ENCODE assay signal across 8 cellular contexts in genomic region chr20:25863536-25864325, GRCh38.
DNase-seq lines count a peak whose midpoint lies in the region; TF ChIP-seq lines count a peak whose summit lies in the region.

No MANE protein-coding gene starts in this region.

- peaks cover 11% of the 10 kb centered on the region for H3K27me3 ChIP-seq in CD4-positive, alpha-beta memory T cell (ENCODE audit: insufficient read depth, low read length)
- H3K27me3 ChIP-seq in KMS-11 (ENCODE audit: insufficient read depth, low read depth): no peaks in the 10 kb centered on the region; the same call in 1 of the 2 replicates

- H3K36me3 Mint-ChIP-seq in CD4-positive, alpha-beta memory T cell: no peaks in the 10 kb centered on the region
- no peaks in the 10 kb centered on the region for H3K36me3 Mint-ChIP-seq in nephron (ENCODE audit: low read depth)

- H3K9ac ChIP-seq in KMS-11: no peak overlapping the region; the same call in 1 of the 2 replicates

- peak overlapping the region in 1 of 7 donors; percentile 42 for H3K27ac Mint-ChIP-seq in CD4-positive, alpha-beta memory T cell
- H3K27ac Mint-ChIP-seq in nephron: no peak overlapping the region

- no peaks in the 10 kb centered on the region for H3K9me3 ChIP-seq in CD4-positive, alpha-beta memory T cell (ENCODE audit: control insufficient read depth in 1 of 2, low read length in 2 of 2)

- H3K4me2 ChIP-seq in KMS-11: peak overlapping the region; percentile 60

- peak overlapping the region; percentile 52; the same call in 1 of the 2 replicates for H2AFZ ChIP-seq in KMS-11 (ENCODE audit: low read depth)

- POLR2A ChIA-PET in CD4-positive, alpha-beta memory T cell (lab: Charles Lee; ENCODE audit: partially characterized antibody): no interaction called here

- no peak for DNase-seq in CD4-positive, alpha-beta memory T cell
- DNase-seq in coronary artery (ENCODE audit: low spot score) (no peak), NCI-H1105 treated with DMSO at 0.1 percent for 48 hours (lab: John Stamatoyannopoulos, UW) (no peak), dermis blood vessel endothelial cell (no peak), NCI-H2171 (lab: John Stamatoyannopoulos, UW) (no peak)
- no peak for DNase-seq in stimulated activated CD4-positive, alpha-beta T cell treated with anti-CD3 and anti-CD28 coated beads, Interleukin-4, amount 100 ng/mL, for 24 hours

- H3K4me1 Mint-ChIP-seq in CD4-positive, alpha-beta memory T cell: peaks cover 28 to 78% (median 51%) of the 10 kb centered on the region in 4 donors
- H3K4me1 Mint-ChIP-seq in nephron: peaks cover 16% of the 10 kb centered on the region

- H3K27ac ChIP-seq in CD4-positive, alpha-beta memory T cell (ENCODE audit: low read depth, low read length): no peak overlapping the region
- H3K27ac ChIP-seq in KMS-11 (no peak overlapping the region), coronary artery (peak overlapping the region in 1 of 2 donors; percentile 60)

- peak overlapping the region; percentile 73 to 91 (median 86) for H3K4me3 Mint-ChIP-seq in CD4-positive, alpha-beta memory T cell
- H3K4me3 Mint-ChIP-seq in nephron: peak overlapping the region; percentile 76 to 83 (median 81)

- H3K4me3 ChIP-seq in CD4-positive, alpha-beta memory T cell (ENCODE audit: low read length in 2 of 2): peak overlapping the region in 1 of 2 donors; percentile 34
- H3K4me3 ChIP-seq in KMS-11 (IDR thresholded peaks at IDR 0.05; ENCODE audit: insufficient read depth, low read depth, low read length): no peak overlapping the region
- peak overlapping the region; percentile 77 for H3K4me3 ChIP-seq in coronary artery

- TF ChIP-seq CTCF in KMS-11 (conservative IDR thresholded peaks at IDR 0.05; ENCODE audit: low read depth, low read length) (no peak), coronary artery (IDR thresholded peaks at IDR 0.05) (no peak), nephron (IDR thresholded peaks at IDR 0.05; ENCODE audit: unreplicated experiment in 3 of 3) (no peak)

- H3K9me3 Mint-ChIP-seq in CD4-positive, alpha-beta memory T cell: peaks cover 0 to 9% (median 0%) of the 10 kb centered on the region in 8 donors
- H3K9me3 Mint-ChIP-seq in nephron: no peaks in the 10 kb centered on the region

- intact Hi-C loops in CD4-positive, alpha-beta memory T cell (cut with micrococcal nuclease): loop anchor here (2.0 kb wide), 1 partner anchor 167 kb away; the partner anchor contains the start of gene ZNF337

- CTCF ChIA-PET in CD4-positive, alpha-beta memory T cell (lab: Charles Lee; ENCODE audit: partially characterized antibody): no interaction called here

- peaks cover 51% of the 10 kb centered on the region for H3K4me1 ChIP-seq in CD4-positive, alpha-beta memory T cell (ENCODE audit: insufficient read depth, low read length)
- no peaks in the 10 kb centered on the region for H3K4me1 ChIP-seq in KMS-11 (ENCODE audit: low read depth, poor library complexity, severe bottlenecking)

- H3K27me3 Mint-ChIP-seq in CD4-positive, alpha-beta memory T cell: peaks cover 53 to 55% of the 10 kb centered on the region in 2 donors
- H3K27me3 Mint-ChIP-seq in nephron (ENCODE audit: low read depth): peaks cover 96% of the 10 kb centered on the region

- H4K20me1 ChIP-seq in KMS-11 (ENCODE audit: insufficient read depth): no peaks in the 10 kb centered on the region

- no peaks in the 10 kb centered on the region for H3K79me2 ChIP-seq in KMS-11 (ENCODE audit: insufficient read depth, low read depth)

- no peaks in the 10 kb centered on the region for H3K36me3 ChIP-seq in CD4-positive, alpha-beta memory T cell (ENCODE audit: insufficient read depth, low read length)
- no peaks in the 10 kb centered on the region for H3K36me3 ChIP-seq in KMS-11 (ENCODE audit: insufficient read depth)
